1 cellular context compared by ENCODE assay signal in genomic region chr1:46720319-46720718, GRCh38.
A peak's percentile ranks its signal among the peaks of the same experiment; 100 is the strongest.
TF ChIP-seq lines count a peak whose summit lies in the region.

No MANE protein-coding gene starts in this region.

TF ChIP-seq in HEK293, 187 proteins besides CTCF, POLR2A, EP300 and RAD21 (continued from another document):
- TF ChIP-seq REST (tag by site-specific recombination; IDR thresholded peaks at IDR 0.05) (peak; percentile 45; the same call in 1 of the 2 replicates), ZNF404 (tag by site-specific recombination; IDR thresholded peaks at IDR 0.05) (0 out of 2 replicates have a peak, but pooled peaks have one; percentile 37), ZNF341 (tag by site-specific recombination; IDR thresholded peaks at IDR 0.05; ENCODE audit: low read depth) (peak; percentile 19; the same call in 1 of the 2 replicates), ZNF558 (tag by site-specific recombination; IDR thresholded peaks at IDR 0.05) (peak; percentile 60; the same call in 1 of the 2 replicates), ZNF426 (tag by site-specific recombination; IDR thresholded peaks at IDR 0.05) (peak; percentile 91), ZNF266 (tag by site-specific recombination; IDR thresholded peaks at IDR 0.05; ENCODE audit: low read depth) (peak; percentile 56; the same call in 1 of the 2 replicates), ZNF555 (tag by site-specific recombination; conservative IDR thresholded peaks at IDR 0.05) (peak; percentile 84), ZNF530 (tag by site-specific recombination; IDR thresholded peaks at IDR 0.05; ENCODE audit: low read depth) (0 out of 2 replicates have a peak, but pooled peaks have one; percentile 27), ZXDB (tag by site-specific recombination; IDR thresholded peaks at IDR 0.05) (0 out of 2 replicates have a peak, but pooled peaks have one; percentile 36)
- TF ChIP-seq, protein P1, sequence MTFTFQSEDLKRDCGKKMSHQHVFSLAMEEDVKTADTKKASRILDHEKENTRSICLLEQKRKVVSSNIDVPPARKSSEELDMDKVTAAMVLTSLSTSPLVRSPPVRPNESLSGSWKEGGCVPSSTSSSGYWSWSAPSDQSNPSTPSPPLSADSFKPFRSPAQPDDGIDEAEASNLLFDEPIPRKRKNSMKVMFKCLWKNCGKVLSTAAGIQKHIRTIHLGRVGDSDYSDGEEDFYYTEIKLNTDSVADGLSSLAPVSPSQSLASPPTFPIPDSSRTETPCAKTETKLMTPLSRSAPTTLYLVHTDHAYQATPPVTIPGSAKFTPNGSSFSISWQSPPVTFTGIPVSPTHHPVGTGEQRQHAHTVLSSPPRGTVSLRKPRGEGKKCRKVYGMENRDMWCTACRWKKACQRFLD (tag by site-specific recombination; IDR thresholded peaks at IDR 0.05) = 0 out of 2 replicates have a peak, but pooled peaks have one; percentile 27
- TF ChIP-seq, protein P2, sequence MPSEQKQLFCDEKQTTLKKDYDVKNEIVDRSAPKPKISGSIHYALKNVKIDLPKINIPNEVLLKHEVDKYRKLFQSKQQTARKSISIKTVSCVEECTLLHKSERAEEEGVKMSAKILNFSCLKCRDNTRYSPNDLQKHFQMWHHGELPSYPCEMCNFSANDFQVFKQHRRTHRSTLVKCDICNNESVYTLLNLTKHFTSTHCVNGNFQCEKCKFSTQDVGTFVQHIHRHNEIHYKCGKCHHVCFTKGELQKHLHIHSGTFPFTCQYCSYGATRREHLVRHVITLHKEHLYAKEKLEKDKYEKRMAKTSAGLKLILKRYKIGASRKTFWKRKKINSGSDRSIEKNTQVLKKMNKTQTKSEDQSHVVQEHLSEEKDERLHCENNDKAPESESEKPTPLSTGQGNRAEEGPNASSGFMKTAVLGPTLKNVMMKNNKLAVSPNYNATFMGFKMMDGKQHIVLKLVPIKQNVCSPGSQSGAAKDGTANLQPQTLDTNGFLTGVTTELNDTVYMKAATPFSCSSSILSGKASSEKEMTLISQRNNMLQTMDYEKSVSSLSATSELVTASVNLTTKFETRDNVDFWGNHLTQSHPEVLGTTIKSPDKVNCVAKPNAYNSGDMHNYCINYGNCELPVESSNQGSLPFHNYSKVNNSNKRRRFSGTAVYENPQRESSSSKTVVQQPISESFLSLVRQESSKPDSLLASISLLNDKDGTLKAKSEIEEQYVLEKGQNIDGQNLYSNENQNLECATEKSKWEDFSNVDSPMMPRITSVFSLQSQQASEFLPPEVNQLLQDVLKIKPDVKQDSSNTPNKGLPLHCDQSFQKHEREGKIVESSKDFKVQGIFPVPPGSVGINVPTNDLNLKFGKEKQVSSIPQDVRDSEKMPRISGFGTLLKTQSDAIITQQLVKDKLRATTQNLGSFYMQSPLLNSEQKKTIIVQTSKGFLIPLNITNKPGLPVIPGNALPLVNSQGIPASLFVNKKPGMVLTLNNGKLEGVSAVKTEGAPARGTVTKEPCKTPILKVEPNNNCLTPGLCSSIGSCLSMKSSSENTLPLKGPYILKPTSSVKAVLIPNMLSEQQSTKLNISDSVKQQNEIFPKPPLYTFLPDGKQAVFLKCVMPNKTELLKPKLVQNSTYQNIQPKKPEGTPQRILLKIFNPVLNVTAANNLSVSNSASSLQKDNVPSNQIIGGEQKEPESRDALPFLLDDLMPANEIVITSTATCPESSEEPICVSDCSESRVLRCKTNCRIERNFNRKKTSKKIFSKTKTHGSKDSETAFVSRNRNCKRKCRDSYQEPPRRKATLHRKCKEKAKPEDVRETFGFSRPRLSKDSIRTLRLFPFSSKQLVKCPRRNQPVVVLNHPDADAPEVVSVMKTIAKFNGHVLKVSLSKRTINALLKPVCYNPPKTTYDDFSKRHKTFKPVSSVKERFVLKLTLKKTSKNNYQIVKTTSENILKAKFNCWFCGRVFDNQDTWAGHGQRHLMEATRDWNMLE (tag by site-specific recombination; conservative IDR thresholded peaks at IDR 0.05; ENCODE audit: low read depth) = peak; percentile 89
